ENCODE assay signal across 8 cellular contexts in genomic region chr13:44917589-44918322, GRCh38.
DNase-seq lines count a peak whose midpoint lies in the region; ATAC-seq and TF ChIP-seq lines count a peak whose summit lies in the region.

No MANE protein-coding gene starts in this region.

- no peaks in the 10 kb centered on the region for H3K79me2 ChIP-seq in OCI-LY3 (ENCODE audit: low read length)

- H3K9me3 ChIP-seq in HUES6 (ENCODE audit: control insufficient read depth, insufficient read depth, low read depth, low read length) (no peaks in the 10 kb centered on the region), OCI-LY3 (ENCODE audit: insufficient read depth, low read length) (no peaks in the 10 kb centered on the region)

- H3K9ac ChIP-seq in HUES6 (ENCODE audit: low read length) (peak overlapping the region; percentile 88), OCI-LY3 (ENCODE audit: low read length) (peak overlapping the region; percentile 90)

- H3K4me1 ChIP-seq in HUES6 (ENCODE audit: control insufficient read depth, insufficient read depth, low read length) (peaks cover 16% of the 10 kb centered on the region; the same call in 1 of the 2 replicates), OCI-LY3 (ENCODE audit: low read length) (peaks cover 5% of the 10 kb centered on the region)

- TF ChIP-seq CTCF in OCI-LY3 (IDR thresholded peaks at IDR 0.05; ENCODE audit: low read depth, low read length), result peak; percentile 33; the same call in 1 of the 2 replicates

- H3K27ac ChIP-seq in HUES6 (ENCODE audit: low read depth, low read length) (peak overlapping the region; percentile 84), OCI-LY3 (ENCODE audit: low read length) (peak overlapping the region; percentile 89), epithelial cell of prostate (peak overlapping the region; percentile 94)

- no peaks in the 10 kb centered on the region for H4K20me1 ChIP-seq in OCI-LY3 (ENCODE audit: insufficient read depth, low read length)

- peak overlapping the region; percentile 91 for H3K4me2 ChIP-seq in OCI-LY3 (ENCODE audit: low read length)

- DNase-seq in D341Med (ENCODE audit: low spot score) (peak; percentile 89), activated T-cell treated with anti-CD3 and anti-CD28 coated beads for 24 hours (ENCODE audit: low read depth) (peak; percentile 96), epithelial cell of prostate (ENCODE audit: low read depth, low spot score) (peak; percentile 78), middle frontal gyrus (ENCODE audit: extremely low spot score, low spot score) (peak; percentile 97)
- DNase-seq in stimulated activated CD8-positive, alpha-beta memory T cell treated with anti-CD3 and anti-CD28 coated beads, Interleukin-15, amount 100 ng/mL, for 48 hours (ENCODE audit: low read depth in 2 of 2), result peak; percentile 87 to 90

- H3K27me3 ChIP-seq in HUES6 (ENCODE audit: control insufficient read depth, insufficient read depth, low read length), result no peaks in the 10 kb centered on the region
- H3K27me3 ChIP-seq in OCI-LY3 (ENCODE audit: low read depth, low read length), result no peaks in the 10 kb centered on the region

- peak; percentile 78 for ATAC-seq in GM21447 (IDR thresholded peaks at IDR 0.05; ENCODE audit: unreplicated experiment)

- peak overlapping the region; percentile 99 for H2AFZ ChIP-seq in OCI-LY3 (ENCODE audit: low read depth, low read length)

- no peaks in the 10 kb centered on the region for H3K36me3 ChIP-seq in HUES6 (ENCODE audit: control insufficient read depth, insufficient read depth, low read length)
- H3K36me3 ChIP-seq in OCI-LY3 (replicated peaks; ENCODE audit: low read depth, low read length), result no peaks in the 10 kb centered on the region

- peak overlapping the region; percentile 77 for H3K4me3 ChIP-seq in HUES6 (ENCODE audit: low read depth, low read length)
- H3K4me3 ChIP-seq in OCI-LY3 (ENCODE audit: low read length), result peak overlapping the region; percentile 86

Comparison
In these comparisons a context has a peak if more than half of its experiments do, and no peak if none do; other contexts are left out.
1. Peak in every context shown above with its lines: DNase-seq, ATAC-seq, H3K4me3 ChIP-seq and H3K27ac ChIP-seq.